Comparison of ENCODE assay signal across 21 cellular contexts in genomic region chr15:27805261-27806220, GRCh38.
"Had no signal": no experiment of that assay in that cellular context is flagged by ENCODE, and none has a peak within 500 bp of the region (broad histone marks: within the 10 kb centered on the region; RNA-seq: fewer than 3 reads in every experiment).

No MANE protein-coding gene starts in this region.

- H3K36me3 ChIP-seq: esophagus squamous epithelium, heart right ventricle, left lung, neutrophil, pancreas, suprapubic skin had no signal

- H3K4me1 Mint-ChIP-seq: natural killer cell; stimulated activated naive CD8-positive, alpha-beta T cell treated with anti-CD3 and anti-CD28 coated beads, Interleukin-15, amount 100 ng/mL, for 72 hours had no signal

- DNase-seq: dermis blood vessel endothelial cell; effector memory CD4-positive, alpha-beta T cell; esophagus squamous epithelium; foreskin melanocyte; glutamatergic neuron; heart right ventricle; hippocampal formation; left cardiac atrium; mammary epithelial cell; natural killer cell; pancreas; retina; stimulated activated CD4-positive, alpha-beta T cell treated with anti-CD3 and anti-CD28 coated beads, Interleukin-4, amount 100 ng/mL, for 4 hours; stimulated activated naive CD4-positive, alpha-beta T cell; stimulated activated naive CD8-positive, alpha-beta T cell treated with anti-CD3 and anti-CD28 coated beads, Interleukin-15, amount 100 ng/mL, for 72 hours; trophoblast cell had no signal

- H3K4me1 ChIP-seq: esophagus squamous epithelium, heart right ventricle, left lung, pancreas, suprapubic skin had no signal

- H3K4me3 Mint-ChIP-seq: natural killer cell; stimulated activated naive CD8-positive, alpha-beta T cell treated with anti-CD3 and anti-CD28 coated beads, Interleukin-15, amount 100 ng/mL, for 72 hours had no signal

- H3K27ac ChIP-seq: coronary artery, esophagus squamous epithelium, heart right ventricle, left lung, neutrophil, pancreas, suprapubic skin had no signal

- H3K27me3 ChIP-seq: esophagus squamous epithelium, heart right ventricle, left lung, neutrophil, pancreas, suprapubic skin had no signal

- ATAC-seq: left cardiac atrium; left lung; natural killer cell; pancreas; sciatic nerve; stimulated activated naive CD8-positive, alpha-beta T cell treated with anti-CD3 and anti-CD28 coated beads, Interleukin-15, amount 100 ng/mL, for 72 hours had no signal

- H3K4me3 ChIP-seq: coronary artery, esophagus squamous epithelium, heart right ventricle, left lung, pancreas, suprapubic skin had no signal

- H3K36me3 Mint-ChIP-seq: natural killer cell had no signal

- H3K9me3 ChIP-seq: neutrophil, pancreas, suprapubic skin had no signal

- H3K27ac Mint-ChIP-seq: natural killer cell; stimulated activated naive CD8-positive, alpha-beta T cell treated with anti-CD3 and anti-CD28 coated beads, Interleukin-15, amount 100 ng/mL, for 72 hours had no signal
